ENCODE assay signal across 23 cellular contexts in the genomic region with DNA sequence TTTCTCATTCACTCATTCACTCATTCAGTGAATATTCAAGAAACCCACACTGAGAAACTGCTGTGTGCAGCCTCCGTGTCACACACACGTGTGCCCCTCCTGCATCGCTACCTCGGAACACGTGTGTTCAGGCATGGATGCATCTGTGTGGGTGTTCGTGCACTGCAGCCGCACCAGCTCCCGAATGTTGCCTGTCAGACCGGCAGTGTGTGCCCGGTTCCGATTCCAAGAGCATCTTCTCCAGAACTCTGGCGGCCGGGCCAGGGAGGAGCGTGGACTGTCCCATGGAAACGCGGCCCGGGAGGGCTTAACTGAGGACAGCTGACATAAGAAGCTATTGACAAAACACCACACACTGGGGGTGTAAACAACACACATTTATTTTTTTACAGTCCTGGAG.
DNase-seq lines count a peak whose midpoint lies in the region; ATAC-seq and TF ChIP-seq lines count a peak whose summit lies in the region.
"Had no signal": no experiment of that assay in that cellular context is flagged by ENCODE, and none has a peak within 500 bp of the region (broad histone marks: within the 10 kb centered on the region; RNA-seq: fewer than 3 reads in every experiment).

No MANE protein-coding gene starts in this region.

- H3K4me3 Mint-ChIP-seq in Caco-2 (ENCODE audit: unreplicated experiment) (no peak overlapping the region), activated B cell treated with CpG ODN at 0.5 μM for 24 hours (no peak overlapping the region)
- H3K4me3 Mint-ChIP-seq: activated CD4-positive, alpha-beta memory T cell treated with anti-CD3 and anti-CD28 coated beads for 36 hours; central memory CD8-positive, alpha-beta T cell; stimulated activated naive CD8-positive, alpha-beta T cell treated with anti-CD3 and anti-CD28 coated beads, Interleukin-15, amount 100 ng/mL, for 72 hours had no signal

- H3K4me3 ChIP-seq in Caco-2 (ENCODE audit: low read depth, low read length) (no peak overlapping the region), spleen (no peak overlapping the region)
- H3K4me3 ChIP-seq: BLaER1 treated with 17β-estradiol and CSF1 and Interleukin-3, amounts not matched to agents 10 nM and 100 nM; dorsolateral prefrontal cortex; SJCRH30; tibial artery had no signal

- TF ChIP-seq POLR2A in spleen (IDR thresholded peaks at IDR 0.05): no peak

- peak overlapping the region in 2 of 8 donors; percentile 32 to 61 for H3K27ac ChIP-seq in spleen
- H3K27ac ChIP-seq: BLaER1 treated with 17β-estradiol and CSF1 and Interleukin-3, amounts not matched to agents 10 nM and 100 nM; neutrophil; SJCRH30; tibial artery had no signal

- H3K36me3 Mint-ChIP-seq in Caco-2 (ENCODE audit: insufficient read depth, unreplicated experiment) (no peaks in the 10 kb centered on the region), activated B cell treated with CpG ODN at 0.5 μM for 24 hours (ENCODE audit: low read depth) (no peaks in the 10 kb centered on the region)
- H3K36me3 Mint-ChIP-seq: activated CD4-positive, alpha-beta memory T cell treated with anti-CD3 and anti-CD28 coated beads for 36 hours had no signal

- POLR2A ChIA-PET in Caco-2 (lab: Charles Lee): no interaction called here
- POLR2A ChIA-PET in activated B cell treated with CpG ODN at 0.5 μM for 24 hours (lab: Charles Lee): no interaction called here

- H3K9me3 Mint-ChIP-seq in Caco-2 (ENCODE audit: unreplicated experiment) (peaks cover 21% of the 10 kb centered on the region), activated B cell treated with CpG ODN at 0.5 μM for 24 hours (peaks cover 3% of the 10 kb centered on the region)
- H3K9me3 Mint-ChIP-seq: activated CD4-positive, alpha-beta memory T cell treated with anti-CD3 and anti-CD28 coated beads for 36 hours had no signal

- no peak for TF ChIP-seq CTCF in Caco-2 (IDR thresholded peaks at IDR 0.05; ENCODE audit: insufficient read depth in 1 of 2, low read depth in 1 of 2, low read length in 1 of 2, severe bottlenecking in 1 of 2, unreplicated experiment in 1 of 2)
- TF ChIP-seq CTCF in activated B cell treated with CpG ODN at 0.5 μM for 24 hours (IDR thresholded peaks at IDR 0.05): no peak
- TF ChIP-seq CTCF in spleen (IDR thresholded peaks at IDR 0.05 in 8 of 11, conservative IDR thresholded peaks at IDR 0.05 in 3 of 11): no peak
- no peak for TF ChIP-seq CTCF in GM13976 (IDR thresholded peaks at IDR 0.05; ENCODE audit: borderline replicate concordance, control extremely low read depth, extremely low read depth, insufficient read depth, missing control alignments)

- WGBS in spleen, 5 donors: 90 to 96% (median 95%) methylated on average over 17 of the region's 17 CpGs

- in situ Hi-C loops in GM13976 (cut with MboI; ENCODE audit: low sequenced_read_pairs, unreplicated experiment): no loop called here

- H3K36me3 ChIP-seq in Caco-2 (ENCODE audit: control insufficient read depth, insufficient read depth, low read length) (no peaks in the 10 kb centered on the region), spleen (no peaks in the 10 kb centered on the region)
- H3K36me3 ChIP-seq: BLaER1 treated with 17β-estradiol and CSF1 and Interleukin-3, amounts not matched to agents 10 nM and 100 nM; neutrophil; SJCRH30; tibial artery had no signal

- ATAC-seq in activated B cell treated with CpG ODN at 0.5 μM for 24 hours (ENCODE audit: low read depth): no peak
- ATAC-seq: stimulated activated naive CD8-positive, alpha-beta T cell treated with anti-CD3 and anti-CD28 coated beads, Interleukin-15, amount 100 ng/mL, for 72 hours had no signal

- no TSS peak for BruUV-seq in Caco-2 (replicated peaks; lab: Mats Ljungman, UMichigan)

- H3K27ac Mint-ChIP-seq in Caco-2 (ENCODE audit: unreplicated experiment) (peak overlapping the region; percentile 7), activated B cell treated with CpG ODN at 0.5 μM for 24 hours (no peak overlapping the region)
- H3K27ac Mint-ChIP-seq: activated CD4-positive, alpha-beta memory T cell treated with anti-CD3 and anti-CD28 coated beads for 36 hours; stimulated activated naive CD8-positive, alpha-beta T cell treated with anti-CD3 and anti-CD28 coated beads, Interleukin-15, amount 100 ng/mL, for 72 hours had no signal

- H3K4me1 Mint-ChIP-seq in Caco-2 (ENCODE audit: low read depth, unreplicated experiment): no peaks in the 10 kb centered on the region
- H3K4me1 Mint-ChIP-seq in activated B cell treated with CpG ODN at 0.5 μM for 24 hours: no peaks in the 10 kb centered on the region
- H3K4me1 Mint-ChIP-seq: central memory CD8-positive, alpha-beta T cell; stimulated activated naive CD8-positive, alpha-beta T cell treated with anti-CD3 and anti-CD28 coated beads, Interleukin-15, amount 100 ng/mL, for 72 hours had no signal

- H3K4me1 ChIP-seq in Caco-2: no peaks in the 10 kb centered on the region
- no peaks in the 10 kb centered on the region for H3K4me1 ChIP-seq in spleen
- H3K4me1 ChIP-seq: SJCRH30, tibial artery had no signal

- H3K9me3 ChIP-seq in Caco-2 (peaks cover 4% of the 10 kb centered on the region; the same call in 1 of the 2 replicates), spleen (peaks cover 0 to 10% (median 4%) of the 10 kb centered on the region in 8 donors)
- H3K9me3 ChIP-seq: neutrophil, SJCRH30, tibial artery had no signal

- H3K27me3 ChIP-seq in Caco-2 (replicated peaks; ENCODE audit: control insufficient read depth, insufficient read depth, low read length) (no peaks in the 10 kb centered on the region), spleen (replicated peaks in 1 of 7) (peaks cover 0 to 7% (median 0%) of the 10 kb centered on the region in 7 donors)
- H3K27me3 ChIP-seq: BLaER1 treated with 17β-estradiol and CSF1 and Interleukin-3, amounts not matched to agents 10 nM and 100 nM; dorsolateral prefrontal cortex; neutrophil; tibial artery had no signal

- DNase-seq in Caco-2 (peak in 1 of 2 experiments; percentile 14), activated B cell treated with CpG ODN at 0.5 μM for 24 hours (peak; percentile 1), mesenteric fat pad (ENCODE audit: low spot score) (peak; percentile 82), spleen (peak; percentile 63), iPS-NIHi7 (ENCODE audit: extremely low spot score) (no peak), T-helper 9 cell (no peak), GM13976 (ENCODE audit: low spot score) (no peak)
- DNase-seq: activated CD4-positive, alpha-beta memory T cell treated with anti-CD3 and anti-CD28 coated beads for 36 hours; COR-L47; DMS79; GDM1; Kasumi-1; NCI-H146; NCI-H2171 treated with DMSO at 0.1 percent for 48 hours; NCI-H524; NK-92 treated with Interleukin-12 subunit alpha and Interleukin-12 subunit beta, amount 100 ng/mL, for 24 hours; SJCRH30; stimulated activated naive CD8-positive, alpha-beta T cell treated with anti-CD3 and anti-CD28 coated beads, Interleukin-15, amount 100 ng/mL, for 72 hours had no signal

- H3K27me3 Mint-ChIP-seq in Caco-2 (ENCODE audit: insufficient read depth, unreplicated experiment) (no peaks in the 10 kb centered on the region), activated B cell treated with CpG ODN at 0.5 μM for 24 hours (peaks cover 4% of the 10 kb centered on the region)

- CTCF ChIA-PET in Caco-2 (lab: Charles Lee): no interaction called here
- CTCF ChIA-PET in activated B cell treated with CpG ODN at 0.5 μM for 24 hours (lab: Charles Lee): no interaction called here

- intact Hi-C loops in Caco-2 (cut with micrococcal nuclease; ENCODE audit: unreplicated experiment) (no loop called here), activated B cell treated with CpG ODN at 0.5 μM for 24 hours (cut with micrococcal nuclease) (no loop called here), spleen (cut with DNase I; ENCODE audit: low total_unique reads) (no loop called here)

Comparison
In these comparisons a context has a peak if more than half of its experiments do, and no peak if none do; other contexts are left out.
1. DNase-seq: peak in activated B cell treated with CpG ODN at 0.5 μM for 24 hours (single experiment), mesenteric fat pad (single experiment) and spleen (single experiment); none in iPS-NIHi7 (single experiment), T-helper 9 cell (single experiment) and GM13976 (single experiment).